18 cellular contexts compared by ENCODE assay signal in the genomic region with DNA sequence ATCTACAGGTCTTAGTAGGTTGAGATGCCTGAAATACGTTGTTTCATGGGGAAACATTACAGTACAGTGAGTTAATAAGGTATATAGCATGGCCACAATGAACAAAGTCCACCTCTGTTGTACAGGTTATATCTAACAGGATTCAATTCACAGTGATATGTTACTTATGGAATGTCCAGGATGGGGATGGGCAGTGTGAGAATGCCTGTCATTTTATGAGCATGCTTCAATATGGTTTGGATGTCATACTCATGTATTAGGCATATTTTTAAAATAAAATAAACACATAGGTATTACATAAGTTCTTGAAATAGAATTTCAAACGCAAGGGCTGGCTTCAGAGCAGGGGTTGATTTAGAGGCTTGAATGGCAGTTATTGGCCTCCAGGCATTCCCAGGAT. TPM values are rescaled to one million over a fixed set of nuclear protein-coding genes. Genes with fewer than 3 reads are reported as not detected.
A peak's percentile ranks its signal among the peaks of the same experiment; 100 is the strongest.
DNase-seq lines count a peak whose midpoint lies in the region; ATAC-seq, FAIRE-seq and TF ChIP-seq lines count a peak whose summit lies in the region.
"Had no signal": no experiment of that assay in that cellular context is flagged by ENCODE, and none has a peak within 500 bp of the region (broad histone marks: within the 10 kb centered on the region; RNA-seq: fewer than 3 reads in every experiment).

No MANE protein-coding gene starts in this region.

- H3K4me2 ChIP-seq in HepG2 (ENCODE audit: low read depth, low read length) (no peak overlapping the region), hepatocyte (no peak overlapping the region)
- H3K4me2 ChIP-seq: PC-9 had no signal

- no peak for TF ChIP-seq RAD21 in HepG2 (CRISPR knock-in tag; IDR thresholded peaks at IDR 0.05)

- no peak overlapping the region for H3K4me3 Mint-ChIP-seq in type B pancreatic cell
- H3K4me3 Mint-ChIP-seq: IgD-negative memory B cell had no signal

- CTCF ChIA-PET in HepG2 (lab: Yijun Ruan, JAX; ENCODE audit: low intra/inter-chr PET ratio, low total read pairs) = no interaction called here

- intact Hi-C loops in HepG2 (cut with micrococcal nuclease; ENCODE audit: unreplicated experiment) = no loop called here
- intact Hi-C loops in right lobe of liver (cut with DNase I) = no loop called here

- no peak overlapping the region for H3K9ac ChIP-seq in HepG2 (ENCODE audit: insufficient read depth, low read depth, low read length)

- H4K20me1 ChIP-seq in HepG2 (ENCODE audit: insufficient read depth, low read length) (no peaks in the 10 kb centered on the region), hepatocyte (ENCODE audit: insufficient read depth, poor library complexity, severe bottlenecking) (no peaks in the 10 kb centered on the region)

- H3K36me3 ChIP-seq in HepG2 (replicated peaks in 1 of 2; ENCODE audit: control insufficient read depth in 1 of 2, insufficient read depth in 2 of 2, low read length in 2 of 2) = no peaks in the 10 kb centered on the region
- H3K36me3 ChIP-seq in right lobe of liver = no peaks in the 10 kb centered on the region
- H3K36me3 ChIP-seq in hepatocyte (replicated peaks; ENCODE audit: insufficient read depth, low read depth) = no peaks in the 10 kb centered on the region

- ATAC-seq in HepG2 (no peak), right lobe of liver (no peak)
- ATAC-seq: Right ventricle myocardium inferior had no signal

- no peaks in the 10 kb centered on the region for H3K36me3 Mint-ChIP-seq in type B pancreatic cell
- H3K36me3 Mint-ChIP-seq: IgD-negative memory B cell had no signal

- H3K9me3 ChIP-seq in HepG2 (ENCODE audit: low read length) (no peaks in the 10 kb centered on the region), right lobe of liver (no peaks in the 10 kb centered on the region), hepatocyte (ENCODE audit: low read depth) (no peaks in the 10 kb centered on the region)

- FAIRE-seq in HepG2 (lab: Jason Lieb, UNC) = no peak
- no peak for FAIRE-seq in D721Med (lab: Jason Lieb, UNC)
- FAIRE-seq: H54 had no signal

- H3K27ac Mint-ChIP-seq in type B pancreatic cell = peak overlapping the region; percentile 47
- H3K27ac Mint-ChIP-seq: IgD-negative memory B cell had no signal

- BruUV-seq in HepG2 (replicated peaks; lab: Mats Ljungman, UMichigan) = no TSS peak

- no peak overlapping the region for H3K4me3 ChIP-seq in HepG2 (replicated peaks in 1 of 3; ENCODE audit: insufficient read depth in 1 of 3, low read depth in 2 of 3, low read length in 3 of 3)
- no peak overlapping the region for H3K4me3 ChIP-seq in right lobe of liver
- H3K4me3 ChIP-seq in hepatocyte = no peak overlapping the region
- H3K4me3 ChIP-seq: PC-9, SK-N-MC had no signal

- H3K27ac ChIP-seq in HepG2 (ENCODE audit: extremely low read length, insufficient read depth, low read length) = no peak overlapping the region
- no peak overlapping the region for H3K27ac ChIP-seq in right lobe of liver
- peak overlapping the region; percentile 29 for H3K27ac ChIP-seq in hepatocyte
- H3K27ac ChIP-seq: PC-9, SK-N-MC had no signal

- TF ChIP-seq EP300 in HepG2 (IDR thresholded peaks at IDR 0.05; ENCODE audit: low read depth in 2 of 2, low read length in 2 of 2) (no peak), HepG2 (CRISPR knock-in tag; IDR thresholded peaks at IDR 0.05; ENCODE audit: borderline replicate concordance) (no peak)

- peaks cover 19% of the 10 kb centered on the region for H3K27me3 Mint-ChIP-seq in type B pancreatic cell

- peaks cover 4% of the 10 kb centered on the region for H3K9me3 Mint-ChIP-seq in type B pancreatic cell
- H3K9me3 Mint-ChIP-seq: IgD-negative memory B cell had no signal

- TF ChIP-seq POLR2A in HepG2 (IDR thresholded peaks at IDR 0.05; ENCODE audit: insufficient read depth in 1 of 2, low read depth in 2 of 2, low read length in 2 of 2) (no peak), right lobe of liver (IDR thresholded peaks at IDR 0.05) (no peak)

- H3K4me1 ChIP-seq in HepG2 (ENCODE audit: insufficient read depth, low read length) = peaks cover 12% of the 10 kb centered on the region
- H3K4me1 ChIP-seq in right lobe of liver = no peaks in the 10 kb centered on the region
- H3K4me1 ChIP-seq in hepatocyte (ENCODE audit: insufficient read depth) = no peaks in the 10 kb centered on the region

- no peaks in the 10 kb centered on the region for H3K9me2 ChIP-seq in hepatocyte (replicated peaks; ENCODE audit: insufficient read depth)

- TF ChIP-seq CTCF in HepG2 (CRISPR knock-in tag; IDR thresholded peaks at IDR 0.05) = no peak
- TF ChIP-seq CTCF in right lobe of liver (IDR thresholded peaks at IDR 0.05) = no peak
- no peak for TF ChIP-seq CTCF in hepatocyte (IDR thresholded peaks at IDR 0.05; ENCODE audit: poor library complexity)
- TF ChIP-seq CTCF in type B pancreatic cell (conservative IDR thresholded peaks at IDR 0.05) = no peak
- no peak for TF ChIP-seq CTCF in D721Med (IDR thresholded peaks at IDR 0.05; ENCODE audit: insufficient read depth, missing control alignments)

- WGBS in HepG2 (ENCODE audit: low lambda C conversion rate) = 11% methylated on average over 2 of the region's 2 CpGs
- WGBS in right lobe of liver (ENCODE audit: insufficient coverage, low coverage, low lambda C conversion rate, missing lambda C conversion rate) = 66% methylated on average over 2 of the region's 2 CpGs
- WGBS in hepatocyte (ENCODE audit: low lambda C conversion rate, missing lambda C conversion rate) = 77% methylated on average over 2 of the region's 2 CpGs

- in situ Hi-C loops in HepG2 (cut with HindIII; ENCODE audit: extremely low pct_ligation_motif_present, low pct_unique_long_range_greater_than_20kb) = loop anchor here (5.0 kb wide), 1 partner anchor 37 kb away; no protein-coding TSS in a partner anchor

- H3K27me3 ChIP-seq in HepG2 (ENCODE audit: control insufficient read depth in 1 of 2, insufficient read depth in 2 of 2, low read length in 2 of 2) (peaks cover 4 to 40% of the 10 kb centered on the region in 2 experiments; a peak in 3 of 5 replicates), right lobe of liver (no peaks in the 10 kb centered on the region), hepatocyte (no peaks in the 10 kb centered on the region)

- H3K79me2 ChIP-seq in HepG2 (ENCODE audit: insufficient read depth, low read length) = no peaks in the 10 kb centered on the region
- H3K79me2 ChIP-seq in hepatocyte = no peaks in the 10 kb centered on the region

- H2AFZ ChIP-seq in HepG2 (ENCODE audit: low read length) (no peak overlapping the region), hepatocyte (no peak overlapping the region)
- H2AFZ ChIP-seq: PC-9 had no signal

- POLR2A ChIA-PET in HepG2 (lab: Yijun Ruan, JAX) = no interaction called here

- peak; percentile 29 for DNase-seq in HepG2 (ENCODE audit: low spot score)
- DNase-seq in right lobe of liver = no peak
- DNase-seq in SW480 (ENCODE audit: low spot score) = peak; percentile 85
- DNase-seq in hepatocyte (ENCODE audit: low spot score) = no peak
- DNase-seq in type B pancreatic cell (ENCODE audit: extremely low spot score, unreplicated experiment) = no peak
- DNase-seq in activated T-cell treated with anti-CD3 and anti-CD28 coated beads, Interleukin-2, amount 50 U/mL, for 48 hours = no peak
- DNase-seq in NCI-H526 (lab: John Stamatoyannopoulos, UW) = no peak
- DNase-seq in D721Med (ENCODE audit: insufficient read length, low spot score) = no peak
- DNase-seq: C1 segment of cervical spinal cord, Kasumi-1, NCI-H187, NCI-H446 had no signal

- peaks cover 22% of the 10 kb centered on the region for H3K4me1 Mint-ChIP-seq in type B pancreatic cell (ENCODE audit: unreplicated experiment)

RNA-seq across cellular contexts. Expression of a gene that starts 6.1 kb away (rescaled TPM):
- 29.1 and 33.6 TPM in 2 replicates for total RNA-seq in HepG2 (2016; rRNA removed; fragmentation: Illumina TruSeq; extraction: Trizol)
- 13.4 and 13.7 TPM in 2 replicates for total RNA-seq in HepG2 (2016; cell fraction: cytosol; rRNA removed; fragmentation: Illumina TruSeq; extraction: Trizol; ENCODE audit: low read depth)
- total RNA-seq in HepG2 (2016; cell fraction: insoluble cytoplasmic fraction; rRNA removed; fragmentation: Illumina TruSeq; extraction: Trizol) = 29.0 and 34.8 TPM in 2 replicates
- 27.3 and 32.8 TPM in 2 replicates for total RNA-seq in HepG2 (2016; cell fraction: membrane; rRNA removed; fragmentation: Illumina TruSeq; extraction: Trizol)
- 15.5 and 17.9 TPM in 2 replicates for total RNA-seq in HepG2 (2016; cell fraction: nucleus; rRNA removed; fragmentation: Illumina TruSeq; extraction: Trizol)
- polyA plus RNA-seq in HepG2 (2011; rRNA removed) = 16.7 and 25.1 TPM in 2 replicates
- 18.1 and 31.9 TPM in 2 replicates for polyA plus RNA-seq in HepG2 (2011; cell fraction: cytosol; rRNA removed)
- polyA plus RNA-seq in HepG2 (2011; cell fraction: nucleus; rRNA removed) = 18.6 and 19.4 TPM in 2 replicates
- polyA plus RNA-seq in HepG2 (2012) = 6.9 and 12.1 TPM in 2 replicates
- polyA plus RNA-seq in HepG2 (2016; cell fraction: cytosol; fragmentation: Illumina TruSeq; extraction: Trizol; ENCODE audit: low read depth) = 23.0 and 26.1 TPM in 2 replicates
- polyA plus RNA-seq in HepG2 (2016; cell fraction: insoluble cytoplasmic fraction; fragmentation: Illumina TruSeq; extraction: Trizol; ENCODE audit: low read depth) = 47.7 and 53.8 TPM in 2 replicates
- 39.2 and 43.9 TPM in 2 replicates for polyA plus RNA-seq in HepG2 (2016; cell fraction: membrane; fragmentation: Illumina TruSeq; extraction: Trizol; ENCODE audit: low read depth)
- polyA plus RNA-seq in HepG2 (2016; cell fraction: nucleus; fragmentation: Illumina TruSeq; extraction: Trizol; ENCODE audit: insufficient read depth, low read depth) = 43.9 and 44.6 TPM in 2 replicates
- polyA minus RNA-seq in HepG2 (2011; rRNA and poly(A)+ RNA removed; ENCODE audit: low replicate concordance) = 16.2 and 21.4 TPM in 2 replicates
- polyA minus RNA-seq in HepG2 (2011; cell fraction: cytosol; rRNA and poly(A)+ RNA removed) = 11.5 and 15.4 TPM in 2 replicates
- 13.6 and 15.2 TPM in 2 replicates for polyA minus RNA-seq in HepG2 (2011; cell fraction: nucleus; rRNA and poly(A)+ RNA removed)
- total RNA-seq in right lobe of liver = 10 to 100 TPM in 1 of 6 experiments, 1 to 10 TPM in 5; 1.0 to 10.9 (median 2.7) TPM
- 24.4 and 30.2 TPM in 2 replicates for total RNA-seq in hepatocyte
- polyA plus RNA-seq in hepatocyte = 62.9 and 64.6 TPM in 2 replicates
- 59.3 and 132 TPM in 2 replicates for total RNA-seq in type B pancreatic cell (ENCODE audit: low replicate concordance)

RNA-seq across cellular contexts. Expression of a gene that starts 31.8 kb away (rescaled TPM):
- total RNA-seq in HepG2 (2016; rRNA removed; fragmentation: Illumina TruSeq; extraction: Trizol) (68.9 and 70.8 TPM in 2 replicates), right lobe of liver (100 to 1,000 TPM in 2 of 6 experiments, 10 to 100 TPM in 4; 54.9 to 158 (median 87.0) TPM), hepatocyte (76.0 and 101 TPM in 2 replicates), type B pancreatic cell (ENCODE audit: low replicate concordance) (7.3 and 139 TPM in 2 replicates)
- 12.3 and 12.8 TPM in 2 replicates for total RNA-seq in HepG2 (2016; cell fraction: cytosol; rRNA removed; fragmentation: Illumina TruSeq; extraction: Trizol; ENCODE audit: low read depth)
- total RNA-seq in HepG2 (2016; cell fraction: insoluble cytoplasmic fraction; rRNA removed; fragmentation: Illumina TruSeq; extraction: Trizol) = 66.1 and 69.5 TPM in 2 replicates
- total RNA-seq in HepG2 (2016; cell fraction: membrane; rRNA removed; fragmentation: Illumina TruSeq; extraction: Trizol) = 28.9 and 33.8 TPM in 2 replicates
- 35.6 and 44.2 TPM in 2 replicates for total RNA-seq in HepG2 (2016; cell fraction: nucleus; rRNA removed; fragmentation: Illumina TruSeq; extraction: Trizol)
- polyA plus RNA-seq in HepG2 (2011; rRNA removed) (14.5 and 17.7 TPM in 2 replicates), hepatocyte (47.6 and 50.9 TPM in 2 replicates)
- 15.2 and 17.2 TPM in 2 replicates for polyA plus RNA-seq in HepG2 (2011; cell fraction: cytosol; rRNA removed)
- polyA plus RNA-seq in HepG2 (2011; cell fraction: nucleus; rRNA removed) = 10.9 and 14.9 TPM in 2 replicates
- polyA plus RNA-seq in HepG2 (2012) = 9.9 and 18.8 TPM in 2 replicates
- 15.3 and 18.6 TPM in 2 replicates for polyA plus RNA-seq in HepG2 (2016; cell fraction: cytosol; fragmentation: Illumina TruSeq; extraction: Trizol; ENCODE audit: low read depth)
- 83.1 and 92.4 TPM in 2 replicates for polyA plus RNA-seq in HepG2 (2016; cell fraction: insoluble cytoplasmic fraction; fragmentation: Illumina TruSeq; extraction: Trizol; ENCODE audit: low read depth)
- 29.6 and 30.8 TPM in 2 replicates for polyA plus RNA-seq in HepG2 (2016; cell fraction: membrane; fragmentation: Illumina TruSeq; extraction: Trizol; ENCODE audit: low read depth)
- polyA plus RNA-seq in HepG2 (2016; cell fraction: nucleus; fragmentation: Illumina TruSeq; extraction: Trizol; ENCODE audit: insufficient read depth, low read depth) = 54.3 and 54.9 TPM in 2 replicates
- 22.9 and 266 TPM in 2 replicates for polyA minus RNA-seq in HepG2 (2011; rRNA and poly(A)+ RNA removed; ENCODE audit: low replicate concordance)
- polyA minus RNA-seq in HepG2 (2011; cell fraction: cytosol; rRNA and poly(A)+ RNA removed) = 8.4 and 9.1 TPM in 2 replicates
- polyA minus RNA-seq in HepG2 (2011; cell fraction: nucleus; rRNA and poly(A)+ RNA removed) = 9.1 and 11.7 TPM in 2 replicates

RNA-seq across cellular contexts. Expression of a gene that starts 53.6 kb away (rescaled TPM):
- total RNA-seq in HepG2 (2016; rRNA removed; fragmentation: Illumina TruSeq; extraction: Trizol) (not detected in 2 replicates), right lobe of liver (1 to 10 TPM in 1 of 6 experiments, under 1 TPM in 2, not detected in 3; 0.26 to 2.0 (median 0.37) TPM), hepatocyte (2.6 and 4.1 TPM in 2 replicates), type B pancreatic cell (ENCODE audit: low replicate concordance) (0.12 and 6.1 TPM in 2 replicates)
- 0.09 TPM in 1 of 2 replicates, not detected in the other for total RNA-seq in HepG2 (2016; cell fraction: cytosol; rRNA removed; fragmentation: Illumina TruSeq; extraction: Trizol; ENCODE audit: low read depth)
- total RNA-seq in HepG2 (2016; cell fraction: insoluble cytoplasmic fraction; rRNA removed; fragmentation: Illumina TruSeq; extraction: Trizol) = not detected in 2 replicates
- 0.03 TPM in 1 of 2 replicates, not detected in the other for total RNA-seq in HepG2 (2016; cell fraction: membrane; rRNA removed; fragmentation: Illumina TruSeq; extraction: Trizol)
- not detected in 2 replicates for total RNA-seq in HepG2 (2016; cell fraction: nucleus; rRNA removed; fragmentation: Illumina TruSeq; extraction: Trizol)
- polyA plus RNA-seq in HepG2 (2011; rRNA removed) (not detected in 2 replicates), hepatocyte (4.2 and 12.4 TPM in 2 replicates)
- not detected in 2 replicates for polyA plus RNA-seq in HepG2 (2011; cell fraction: cytosol; rRNA removed)
- not detected in 2 replicates for polyA plus RNA-seq in HepG2 (2011; cell fraction: nucleus; rRNA removed)
- 0.59 and 0.61 TPM in 2 replicates for polyA plus RNA-seq in HepG2 (2012)
- polyA plus RNA-seq in HepG2 (2016; cell fraction: cytosol; fragmentation: Illumina TruSeq; extraction: Trizol; ENCODE audit: low read depth) = not detected in 2 replicates
- polyA plus RNA-seq in HepG2 (2016; cell fraction: insoluble cytoplasmic fraction; fragmentation: Illumina TruSeq; extraction: Trizol; ENCODE audit: low read depth) = not detected in 2 replicates
- polyA plus RNA-seq in HepG2 (2016; cell fraction: membrane; fragmentation: Illumina TruSeq; extraction: Trizol; ENCODE audit: low read depth) = not detected in 2 replicates
- polyA plus RNA-seq in HepG2 (2016; cell fraction: nucleus; fragmentation: Illumina TruSeq; extraction: Trizol; ENCODE audit: insufficient read depth, low read depth) = not detected in 2 replicates
- polyA minus RNA-seq in HepG2 (2011; rRNA and poly(A)+ RNA removed; ENCODE audit: low replicate concordance) = not detected in 2 replicates
- polyA minus RNA-seq in HepG2 (2011; cell fraction: cytosol; rRNA and poly(A)+ RNA removed) = not detected in 2 replicates
- polyA minus RNA-seq in HepG2 (2011; cell fraction: nucleus; rRNA and poly(A)+ RNA removed) = 0.12 and 0.13 TPM in 2 replicates
- total RNA-seq: A172, PC-9 had no signal
- polyA plus RNA-seq: IgD-negative memory B cell had no signal

Comparison
In these comparisons a context has a peak if more than half of its experiments do, and no peak if none do; other contexts are left out.
1. DNase-seq: peak in HepG2 (single experiment) and SW480 (single experiment); none in right lobe of liver (0 of 3), hepatocyte (single experiment), type B pancreatic cell (single experiment), activated T-cell treated with anti-CD3 and anti-CD28 coated beads, Interleukin-2, amount 50 U/mL, for 48 hours (0 of 2), NCI-H526 (0 of 2) and D721Med (single experiment).